ENCODE assay signal across 8 cellular contexts in the genomic region with DNA sequence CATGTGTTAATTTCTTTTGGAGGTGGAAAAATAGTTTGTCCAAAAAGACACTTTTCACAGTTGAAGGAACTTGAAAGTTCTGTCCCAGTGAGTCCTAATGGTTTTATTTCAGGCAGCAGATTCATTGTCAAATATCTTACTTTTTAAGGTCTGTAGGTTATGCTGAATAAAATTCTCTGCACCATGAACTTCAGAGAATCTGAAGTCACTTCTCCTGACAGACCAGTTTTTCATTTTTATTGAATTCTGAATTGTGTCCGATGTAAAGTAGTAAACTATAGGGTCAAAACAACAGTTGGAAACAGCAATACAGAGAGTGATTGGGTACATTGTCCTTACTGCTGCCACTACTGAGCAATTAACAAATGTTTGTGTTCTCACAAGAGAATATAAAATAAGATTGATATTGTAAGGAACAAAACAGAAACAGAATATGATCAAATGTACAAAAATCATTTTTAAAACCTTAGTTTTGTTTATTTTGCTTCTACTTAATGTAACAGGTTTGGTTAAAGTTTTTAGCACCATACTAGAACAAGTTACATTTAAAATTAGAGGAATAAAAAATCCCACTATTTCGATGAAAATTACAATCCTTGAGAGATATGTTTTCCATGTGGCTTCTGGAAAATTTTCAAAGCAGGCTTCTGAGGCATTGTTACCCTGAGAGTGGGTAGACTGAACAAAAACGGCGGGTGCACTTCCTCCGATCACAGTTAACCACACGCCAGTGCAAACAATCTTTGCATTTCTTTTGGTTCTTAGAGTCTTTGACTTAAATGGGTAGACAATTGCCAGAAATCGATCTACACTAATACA. TPM values are rescaled to one million over a fixed set of nuclear protein-coding genes. Genes with fewer than 3 reads are reported as not detected.
DNase-seq lines count a peak whose midpoint lies in the region; ATAC-seq, FAIRE-seq and TF ChIP-seq lines count a peak whose summit lies in the region.

No MANE protein-coding gene starts in this region.

- peaks cover 0 to 5% (median 2%) of the 10 kb centered on the region in 4 donors for H3K36me3 ChIP-seq in stomach

- ATAC-seq in GM18873 (IDR thresholded peaks at IDR 0.05; ENCODE audit: low FRiP score, unreplicated experiment) (no peak), GM19035 (IDR thresholded peaks at IDR 0.05; ENCODE audit: unreplicated experiment) (no peak)

- DNase-seq in Kasumi-1 (lab: John Stamatoyannopoulos, UW) (peak; percentile 41 to 70), amniotic epithelial cell (ENCODE audit: low read depth) (peak; percentile 18), stomach (no peak), GM12891 (ENCODE audit: insufficient read length, low spot score) (no peak), GDM1 (lab: John Stamatoyannopoulos, UW) (no peak)

- FAIRE-seq in islet of Langerhans (lab: Jason Lieb, UNC) = peak; percentile 86
- FAIRE-seq in GM12891 (lab: Jason Lieb, UNC) = no peak

- no peak for TF ChIP-seq POLR2A in stomach (IDR thresholded peaks at IDR 0.05)
- TF ChIP-seq POLR2A in GM12891 (IDR thresholded peaks at IDR 0.05; ENCODE audit: low read depth, low read length) = no peak

- no peaks in the 10 kb centered on the region for H3K9me3 ChIP-seq in stomach

- peak overlapping the region; percentile 39 to 47 (median 43) for H3K4me3 ChIP-seq in stomach

- WGBS in stomach, 5 donors = 7 to 25% (median 10%) methylated on average over 7 of the region's 7 CpGs

- H3K27ac ChIP-seq in stomach = peak overlapping the region; percentile 44 to 86 (median 57)

- no peak for TF ChIP-seq CTCF in stomach (IDR thresholded peaks at IDR 0.05)

- peaks cover 0 to 30% (median 4%) of the 10 kb centered on the region in 4 donors for H3K4me1 ChIP-seq in stomach

- H3K27me3 ChIP-seq in stomach = no peaks in the 10 kb centered on the region

- intact Hi-C loops in stomach (cut with DNase I; ENCODE audit: low total_unique reads) = no loop called here

- TF ChIP-seq EP300 in stomach (IDR thresholded peaks at IDR 0.05) = no peak

TF ChIP-seq in GM12891, 5 proteins besides CTCF, POLR2A, EP300 and RAD21:
- no peak for TF ChIP-seq SPI1 (IDR thresholded peaks at IDR 0.05; ENCODE audit: low read depth, low read length)
- no peak for TF ChIP-seq PAX5 (IDR thresholded peaks at IDR 0.05; ENCODE audit: insufficient read depth, low read length, severe bottlenecking)
- TF ChIP-seq POU2F2 (IDR thresholded peaks at IDR 0.05; ENCODE audit: low read depth, low read length) = no peak
- TF ChIP-seq POLR2AphosphoS5 (IDR thresholded peaks at IDR 0.05; ENCODE audit: low read depth, low read length) = no peak
- TF ChIP-seq TAF1 (IDR thresholded peaks at IDR 0.05; ENCODE audit: low read depth, low read length) = no peak
TF ChIP-seq in GM12891: peak in this region for 0.

RNA-seq across cellular contexts. Expression of gene LPAR6, which starts 1.4 kb away (rescaled TPM):
- total RNA-seq in stomach = 10 to 100 TPM in 3 of 5 donors, 1 to 10 TPM in 2; 1.4 to 74.1 (median 16.1) TPM
- polyA plus RNA-seq in stomach = 100 to 1,000 TPM in 1 of 3 donors, 1 to 10 TPM in 2; 5.5 to 104 (median 7.6) TPM
- polyA plus RNA-seq in GM12891 (2012; ENCODE audit: low read depth, missing spikeins) = 0.89 TPM

Comparison
In these comparisons a context has a peak if more than half of its experiments do, and no peak if none do; other contexts are left out.
1. DNase-seq: peak in Kasumi-1 (2 of 2) and amniotic epithelial cell (single experiment); none in stomach (single experiment), GM12891 (single experiment) and GDM1 (single experiment).